In genomic region chr6:166342293-166343156, GRCh38 we compare ENCODE assay signal across 1 cellular context.
TF ChIP-seq lines count a peak whose summit lies in the region.

Gene SFT2D1 (minus strand): TSS chr6:166342545. CDS start chr6:166342481, 64 bp downstream.

TF ChIP-seq in HepG2, 621 proteins besides CTCF, POLR2A, EP300 and RAD21 (continued from another document and continues in another):
- TF ChIP-seq TFE3 (CRISPR knock-in tag; IDR thresholded peaks at IDR 0.05): 0 out of 2 replicates have a peak, but pooled peaks have one; percentile 13
- TF ChIP-seq KMT2A (CRISPR knock-in tag; IDR thresholded peaks at IDR 0.05): peak; percentile 97
- TF ChIP-seq GZF1 (CRISPR knock-in tag; IDR thresholded peaks at IDR 0.05): peak; percentile 88
- TF ChIP-seq ZNF142 (CRISPR knock-in tag; IDR thresholded peaks at IDR 0.05): peak; percentile 87; the same call in 1 of the 2 replicates
- TF ChIP-seq ZNF280B (CRISPR knock-in tag; IDR thresholded peaks at IDR 0.05; ENCODE audit: borderline replicate concordance): peak; percentile 91
- 0 out of 2 replicates have a peak, but pooled peaks have one; percentile 30 for TF ChIP-seq ZSCAN29 (CRISPR knock-in tag; conservative IDR thresholded peaks at IDR 0.05)
- TF ChIP-seq SMARCE1 (IDR thresholded peaks at IDR 0.05; ENCODE audit: borderline replicate concordance): no peak
- TF ChIP-seq RERE (CRISPR knock-in tag; IDR thresholded peaks at IDR 0.05; ENCODE audit: low read depth): no peak
- peak; percentile 94 for TF ChIP-seq FOXC1 (CRISPR knock-in tag; IDR thresholded peaks at IDR 0.05; ENCODE audit: borderline replicate concordance)
- peak; percentile 95 for TF ChIP-seq TSC22D2 (CRISPR knock-in tag; IDR thresholded peaks at IDR 0.05; ENCODE audit: borderline replicate concordance)
- peak; percentile 76 for TF ChIP-seq HIC2 (CRISPR knock-in tag; IDR thresholded peaks at IDR 0.05; ENCODE audit: low read depth)
- no peak for TF ChIP-seq NR2F6 (IDR thresholded peaks at IDR 0.05)
- peak; percentile 35; the same call in 1 of the 2 replicates for TF ChIP-seq NR2F6 (CRISPR knock-in tag; IDR thresholded peaks at IDR 0.05)
- peak; percentile 51 for TF ChIP-seq ZNF761 (CRISPR knock-in tag; conservative IDR thresholded peaks at IDR 0.05)
- TF ChIP-seq ZNF350 (CRISPR knock-in tag; IDR thresholded peaks at IDR 0.05; ENCODE audit: borderline replicate concordance, low read depth): peak; percentile 98
- TF ChIP-seq NFKBIZ (CRISPR knock-in tag; IDR thresholded peaks at IDR 0.05): peak; percentile 39; the same call in 1 of the 2 replicates
- TF ChIP-seq CHD2 (IDR thresholded peaks at IDR 0.05; ENCODE audit: low read depth, low read length): peak; percentile 42; the same call in 1 of the 2 replicates
- TF ChIP-seq RFXAP (CRISPR knock-in tag; IDR thresholded peaks at IDR 0.05; ENCODE audit: borderline replicate concordance): peak; percentile 89; the same call in 1 of the 2 replicates
- no peak for TF ChIP-seq SCMH1 (CRISPR knock-in tag; IDR thresholded peaks at IDR 0.05; ENCODE audit: borderline replicate concordance)
- peak; percentile 97 for TF ChIP-seq SALL2 (CRISPR knock-in tag; IDR thresholded peaks at IDR 0.05)
- TF ChIP-seq ZNF83 (CRISPR knock-in tag; IDR thresholded peaks at IDR 0.05; ENCODE audit: borderline replicate concordance): 0 out of 2 replicates have a peak, but pooled peaks have one; percentile 58
- TF ChIP-seq KAT8 (CRISPR knock-in tag; IDR thresholded peaks at IDR 0.05): peak; percentile 98
- TF ChIP-seq ZNF407 (CRISPR knock-in tag; IDR thresholded peaks at IDR 0.05; ENCODE audit: not compliant biosample characterization): peak; percentile 97
- peak; percentile 96; the same call in 1 of the 2 replicates for TF ChIP-seq ZNF513 (CRISPR knock-in tag; conservative IDR thresholded peaks at IDR 0.05)
